Comparison of ENCODE assay signal across 13 cellular contexts in genomic region chr2:143422681-143423080, GRCh38.
DNase-seq lines count a peak whose midpoint lies in the region; ATAC-seq, FAIRE-seq and TF ChIP-seq lines count a peak whose summit lies in the region.
"Had no signal": no experiment of that assay in that cellular context is flagged by ENCODE, and none has a peak within 500 bp of the region (broad histone marks: within the 10 kb centered on the region; RNA-seq: fewer than 3 reads in every experiment).

No MANE protein-coding gene starts in this region.

- H3K4me3 Mint-ChIP-seq in activated CD4-positive, alpha-beta memory T cell treated with anti-CD3 and anti-CD28 coated beads for 36 hours: no peak overlapping the region
- H3K4me3 Mint-ChIP-seq: activated naive CD4-positive, alpha-beta T cell treated with anti-CD3 and anti-CD28 coated beads, Interleukin-2, amount 50 U/mL, for 24 hours had no signal

- no peaks in the 10 kb centered on the region for H3K9me3 Mint-ChIP-seq in activated CD4-positive, alpha-beta memory T cell treated with anti-CD3 and anti-CD28 coated beads for 36 hours
- H3K9me3 Mint-ChIP-seq: activated naive CD4-positive, alpha-beta T cell treated with anti-CD3 and anti-CD28 coated beads, Interleukin-2, amount 50 U/mL, for 24 hours had no signal

- intact Hi-C loops in activated CD4-positive, alpha-beta memory T cell treated with anti-CD3 and anti-CD28 coated beads for 36 hours (cut with micrococcal nuclease): loop anchor here (5.0 kb wide), 2 partner anchors 45 to 160 kb away; no protein-coding TSS in a partner anchor

- POLR2A ChIA-PET in activated CD4-positive, alpha-beta memory T cell treated with anti-CD3 and anti-CD28 coated beads for 36 hours (lab: Charles Lee): no interaction called here

- H3K36me3 Mint-ChIP-seq in activated CD4-positive, alpha-beta memory T cell treated with anti-CD3 and anti-CD28 coated beads for 36 hours: peaks cover 5% of the 10 kb centered on the region

- TF ChIP-seq POLR2A in GM12891 (IDR thresholded peaks at IDR 0.05; ENCODE audit: low read depth, low read length): no peak

- H3K4me1 Mint-ChIP-seq in activated CD4-positive, alpha-beta memory T cell treated with anti-CD3 and anti-CD28 coated beads for 36 hours (ENCODE audit: low read depth): peaks cover 64% of the 10 kb centered on the region

- no peaks in the 10 kb centered on the region for H3K27me3 Mint-ChIP-seq in activated CD4-positive, alpha-beta memory T cell treated with anti-CD3 and anti-CD28 coated beads for 36 hours
- H3K27me3 Mint-ChIP-seq: activated naive CD4-positive, alpha-beta T cell treated with anti-CD3 and anti-CD28 coated beads, Interleukin-2, amount 50 U/mL, for 24 hours had no signal

- H3K27ac Mint-ChIP-seq in activated CD4-positive, alpha-beta memory T cell treated with anti-CD3 and anti-CD28 coated beads for 36 hours: no peak overlapping the region
- H3K27ac Mint-ChIP-seq: activated naive CD4-positive, alpha-beta T cell treated with anti-CD3 and anti-CD28 coated beads, Interleukin-2, amount 50 U/mL, for 24 hours had no signal

- peak; percentile 78 for FAIRE-seq in GM12891 (lab: Jason Lieb, UNC)

- peak; percentile 95 for ATAC-seq in GM21381 (IDR thresholded peaks at IDR 0.05; ENCODE audit: unreplicated experiment)
- ATAC-seq in HG03175 (IDR thresholded peaks at IDR 0.05; ENCODE audit: unreplicated experiment): peak; percentile 92

- DNase-seq in GM12891 (ENCODE audit: insufficient read length, low spot score) (peak; percentile 9), NCI-H128 (lab: John Stamatoyannopoulos, UW; ENCODE audit: unreplicated experiment) (no peak), DMS79 treated with DMSO at 0.1 percent for 48 hours (lab: John Stamatoyannopoulos, UW) (no peak), anterior cingulate cortex (lab: John Stamatoyannopoulos, UW) (no peak), HCEC 1CT (no peak)
- DNase-seq in activated CD4-positive, alpha-beta memory T cell treated with anti-CD3 and anti-CD28 coated beads for 36 hours: peak; percentile 15
- DNase-seq: DMS 273 treated with DMSO at 0.1 percent for 48 hours, GOT3, lower lobe of right lung, MM.1S had no signal

- CTCF ChIA-PET in activated CD4-positive, alpha-beta memory T cell treated with anti-CD3 and anti-CD28 coated beads for 36 hours (lab: Charles Lee): interaction anchor here (1.2 kb wide), 1 partner anchor 159 kb away, joined by 3 read pairs; no protein-coding TSS in a partner anchor

TF ChIP-seq in GM12891, 5 proteins besides CTCF, POLR2A, EP300 and RAD21:
- no peak for TF ChIP-seq POU2F2 (IDR thresholded peaks at IDR 0.05; ENCODE audit: low read depth, low read length)
- 0 out of 2 replicates have a peak, but pooled peaks have one; percentile 28 for TF ChIP-seq SPI1 (IDR thresholded peaks at IDR 0.05; ENCODE audit: low read depth, low read length)

Comparison
In these comparisons a context has a peak if more than half of its experiments do, and no peak if none do; other contexts are left out.
1. DNase-seq: peak in GM12891 (single experiment) and activated CD4-positive, alpha-beta memory T cell treated with anti-CD3 and anti-CD28 coated beads for 36 hours (single experiment); none in NCI-H128 (single experiment), DMS79 treated with DMSO at 0.1 percent for 48 hours (single experiment), anterior cingulate cortex (0 of 58) and HCEC 1CT (single experiment).